9 cellular contexts compared by ENCODE assay signal in genomic region chr2:219560037-219560892, GRCh38. TPM values are rescaled to one million over a fixed set of nuclear protein-coding genes. Genes with fewer than 3 reads are reported as not detected.
DNase-seq lines count a peak whose midpoint lies in the region; ATAC-seq, FAIRE-seq and TF ChIP-seq lines count a peak whose summit lies in the region.
"Had no signal": no experiment of that assay in that cellular context is flagged by ENCODE, and none has a peak within 500 bp of the region (broad histone marks: within the 10 kb centered on the region; RNA-seq: fewer than 3 reads in every experiment).

No MANE protein-coding gene starts in this region.

- no peaks in the 10 kb centered on the region for H3K4me1 Mint-ChIP-seq in activated T-cell treated with anti-CD3 and anti-CD28 coated beads, Interleukin-2, amount 50 U/mL, for 4 hours (ENCODE audit: low read depth)

- peaks cover 6 to 12% of the 10 kb centered on the region in 2 donors for H3K36me3 ChIP-seq in kidney (ENCODE audit: control insufficient read depth in 1 of 2, insufficient read depth in 2 of 2, low read length in 2 of 2)

- H3K9ac ChIP-seq in kidney (ENCODE audit: low read length in 2 of 2): no peak overlapping the region

- no peaks in the 10 kb centered on the region for H3K9me3 Mint-ChIP-seq in activated T-cell treated with anti-CD3 and anti-CD28 coated beads, Interleukin-2, amount 50 U/mL, for 4 hours

- H3K36me3 Mint-ChIP-seq in activated T-cell treated with anti-CD3 and anti-CD28 coated beads, Interleukin-2, amount 50 U/mL, for 4 hours (ENCODE audit: insufficient read depth): no peaks in the 10 kb centered on the region

- TF ChIP-seq CTCF in AG10803 (conservative IDR thresholded peaks at IDR 0.05; ENCODE audit: low read length): peak; percentile 64
- TF ChIP-seq CTCF in kidney (IDR thresholded peaks at IDR 0.05; ENCODE audit: borderline replicate concordance, extremely low read depth, insufficient read depth): peak; percentile 38

- no peaks in the 10 kb centered on the region for H3K4me1 ChIP-seq in kidney (ENCODE audit: control insufficient read depth in 1 of 2, insufficient read depth in 1 of 2, low read depth in 1 of 2, low read length in 2 of 2)

- DNase-seq in AG10803 (ENCODE audit: low read depth) (no peak), GM19240 (ENCODE audit: insufficient read length, low spot score) (peak; percentile 55), kidney (peak; percentile 67), cortex of kidney (lab: John Stamatoyannopoulos, UW) (no peak), NCI-H748 treated with DMSO at 0.1 percent for 48 hours (lab: John Stamatoyannopoulos, UW) (no peak)
- no peak for DNase-seq in activated T-cell treated with anti-CD3 and anti-CD28 coated beads, Interleukin-2, amount 50 U/mL, for 4 hours

- no peak overlapping the region for H3K4me3 Mint-ChIP-seq in activated T-cell treated with anti-CD3 and anti-CD28 coated beads, Interleukin-2, amount 50 U/mL, for 4 hours

- H3K9me3 ChIP-seq in kidney (ENCODE audit: control insufficient read depth in 1 of 2, low read length in 2 of 2): no peaks in the 10 kb centered on the region

- peaks cover 20% of the 10 kb centered on the region for H3K27me3 Mint-ChIP-seq in activated T-cell treated with anti-CD3 and anti-CD28 coated beads, Interleukin-2, amount 50 U/mL, for 4 hours (ENCODE audit: low read depth)

- no peak for FAIRE-seq in kidney (lab: Jason Lieb, UNC)
- FAIRE-seq: colon had no signal

- intact Hi-C loops in kidney (cut with DNase I): no loop called here

- H3K4me3 ChIP-seq in AG10803 (ENCODE audit: low read length) (no peak overlapping the region), kidney (ENCODE audit: low read length in 2 of 2) (no peak overlapping the region)

- no peak overlapping the region for H3K27ac ChIP-seq in kidney (ENCODE audit: low read depth in 2 of 2, low read length in 2 of 2)

- ATAC-seq in activated T-cell treated with anti-CD3 and anti-CD28 coated beads, Interleukin-2, amount 50 U/mL, for 4 hours: peak; percentile 43 to 52
- ATAC-seq in GM19397 (IDR thresholded peaks at IDR 0.05; ENCODE audit: unreplicated experiment) (no peak), HG03095 (IDR thresholded peaks at IDR 0.05; ENCODE audit: unreplicated experiment) (no peak)

RNA-seq across cellular contexts. Expression of gene OBSL1, which starts 11.1 kb away (rescaled TPM):
- 1 to 10 TPM in 1 of 3 donors, under 1 TPM in 2; 0.37 to 1.1 (median 0.60) TPM for total RNA-seq in activated T-cell treated with anti-CD3 and anti-CD28 coated beads, Interleukin-2, amount 50 U/mL, for 4 hours
- 123 TPM for total RNA-seq in kidney
- polyA plus RNA-seq in kidney (ENCODE audit: insufficient read depth, low read depth, low replicate concordance): 89.5 TPM

RNA-seq across cellular contexts. Expression of gene INHA, which starts 11.8 kb away (rescaled TPM):
- not detected for total RNA-seq in activated T-cell treated with anti-CD3 and anti-CD28 coated beads, Interleukin-2, amount 50 U/mL, for 4 hours
- total RNA-seq in kidney: 1.2 TPM
- polyA plus RNA-seq in kidney (ENCODE audit: insufficient read depth, low read depth, low replicate concordance): 2.5 TPM

RNA-seq across cellular contexts. Expression of gene TMEM198, which starts 16.4 kb away (rescaled TPM):
- total RNA-seq in activated T-cell treated with anti-CD3 and anti-CD28 coated beads, Interleukin-2, amount 50 U/mL, for 4 hours: 1 to 10 TPM; 3.6 to 4.8 (median 4.3) TPM
- 4.5 TPM for total RNA-seq in kidney
- polyA plus RNA-seq in kidney (ENCODE audit: insufficient read depth, low read depth, low replicate concordance): 4.2 TPM

RNA-seq across cellular contexts. Expression of gene CHPF, which starts 16.7 kb away (rescaled TPM):
- total RNA-seq in activated T-cell treated with anti-CD3 and anti-CD28 coated beads, Interleukin-2, amount 50 U/mL, for 4 hours: 10 to 100 TPM; 38.3 to 42.0 (median 40.3) TPM
- 59.5 TPM for total RNA-seq in kidney
- 57.3 TPM for polyA plus RNA-seq in kidney (ENCODE audit: insufficient read depth, low read depth, low replicate concordance)

RNA-seq across cellular contexts. Expression of gene STK11IP, which starts 37.4 kb away (rescaled TPM):
- 10 to 100 TPM; 32.4 to 37.1 (median 36.0) TPM for total RNA-seq in activated T-cell treated with anti-CD3 and anti-CD28 coated beads, Interleukin-2, amount 50 U/mL, for 4 hours
- 33.7 TPM for total RNA-seq in kidney
- 12.5 TPM for polyA plus RNA-seq in kidney (ENCODE audit: insufficient read depth, low read depth, low replicate concordance)

Comparison
In these comparisons a context has a peak if more than half of its experiments do, and no peak if none do; other contexts are left out.
1. DNase-seq: peak in GM19240 (single experiment) and kidney (single experiment); none in AG10803 (single experiment), activated T-cell treated with anti-CD3 and anti-CD28 coated beads, Interleukin-2, amount 50 U/mL, for 4 hours (single experiment), cortex of kidney (single experiment) and NCI-H748 treated with DMSO at 0.1 percent for 48 hours (single experiment).
2. ATAC-seq: peak in activated T-cell treated with anti-CD3 and anti-CD28 coated beads, Interleukin-2, amount 50 U/mL, for 4 hours (2 of 2); none in GM19397 (single experiment) and HG03095 (single experiment).
3. RNA of gene OBSL1, which starts 11.1 kb away (total RNA-seq): 123 TPM in kidney (single experiment); 0.37 to 1.1 TPM in activated T-cell treated with anti-CD3 and anti-CD28 coated beads, Interleukin-2, amount 50 U/mL, for 4 hours; every median in the first group is over 10 times any median in the second.